ENCODE assay signal across 8 cellular contexts in the genomic region with DNA sequence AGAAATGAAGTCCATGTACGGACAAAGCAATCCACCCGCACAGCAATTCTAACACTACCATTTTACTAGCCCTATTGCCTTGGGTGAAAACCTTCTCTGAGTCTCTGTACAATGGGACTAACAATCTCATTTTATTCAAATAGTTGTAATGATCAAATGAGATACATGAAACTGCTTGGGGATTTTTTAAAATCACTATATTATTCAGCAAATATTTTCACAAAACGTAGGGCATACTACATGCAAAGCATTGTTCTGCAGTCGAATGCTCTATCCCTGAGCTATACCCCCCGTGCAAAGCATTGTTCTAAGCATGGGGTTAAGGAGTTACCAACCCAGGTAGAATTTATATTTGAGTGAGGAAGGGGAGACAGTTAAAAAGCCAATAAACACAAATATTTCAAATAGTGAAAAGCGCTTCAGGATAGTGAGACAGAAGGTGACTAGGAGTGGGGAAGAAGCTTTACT. TPM values are rescaled to one million over a fixed set of nuclear protein-coding genes. Genes with fewer than 3 reads are reported as not detected.
DNase-seq lines count a peak whose midpoint lies in the region; ATAC-seq and TF ChIP-seq lines count a peak whose summit lies in the region.

No MANE protein-coding gene starts in this region.

- peaks cover 38% of the 10 kb centered on the region for H3K4me1 ChIP-seq in left ventricle myocardium inferior
- peaks cover 35% of the 10 kb centered on the region for H3K4me1 ChIP-seq in Loucy (ENCODE audit: insufficient read depth, low read length, poor library complexity, severe bottlenecking)
- peaks cover 6% of the 10 kb centered on the region for H3K4me1 ChIP-seq in ovary (ENCODE audit: insufficient read depth)

- peak overlapping the region; percentile 88 for H3K4me2 ChIP-seq in Loucy (ENCODE audit: low read depth, low read length, poor library complexity, severe bottlenecking)

- TF ChIP-seq POLR2A in ovary (IDR thresholded peaks at IDR 0.05): no peak

- H3K27me3 ChIP-seq in left ventricle myocardium inferior (ENCODE audit: low read depth) (no peaks in the 10 kb centered on the region), Loucy (ENCODE audit: insufficient read depth, low read length, poor library complexity, severe bottlenecking) (no peaks in the 10 kb centered on the region), dorsolateral prefrontal cortex (no peaks in the 10 kb centered on the region), ovary (no peaks in the 10 kb centered on the region)

- no peak for TF ChIP-seq CTCF in left ventricle myocardium inferior (IDR thresholded peaks at IDR 0.05; ENCODE audit: borderline replicate concordance)
- TF ChIP-seq CTCF in Loucy (conservative IDR thresholded peaks at IDR 0.05; ENCODE audit: low read length): no peak
- TF ChIP-seq CTCF in dorsolateral prefrontal cortex (IDR thresholded peaks at IDR 0.05 in 54 of 56, conservative IDR thresholded peaks at IDR 0.05 in 2 of 56; ENCODE audit: low read depth in 1 of 56, partially characterized antibody in 56 of 56): peak in 1 of 56 donors; percentile 4
- no peak for TF ChIP-seq CTCF in ovary (IDR thresholded peaks at IDR 0.05)

- no peaks in the 10 kb centered on the region for H3K9me3 ChIP-seq in left ventricle myocardium inferior (replicated peaks)
- no peaks in the 10 kb centered on the region for H3K9me3 ChIP-seq in Loucy (ENCODE audit: insufficient read depth, low read depth, low read length)
- no peaks in the 10 kb centered on the region for H3K9me3 ChIP-seq in ovary

- H3K4me3 ChIP-seq in left ventricle myocardium inferior (peak overlapping the region; percentile 79), Loucy (ENCODE audit: low read length, poor library complexity, severe bottlenecking) (peak overlapping the region; percentile 95), dorsolateral prefrontal cortex (peak overlapping the region; percentile 62 to 94 (median 77)), ovary (peak overlapping the region; percentile 74)

- no peaks in the 10 kb centered on the region for H3K36me3 ChIP-seq in left ventricle myocardium inferior
- no peaks in the 10 kb centered on the region for H3K36me3 ChIP-seq in Loucy (ENCODE audit: insufficient read depth, low read length)
- H3K36me3 ChIP-seq in ovary: no peaks in the 10 kb centered on the region

- H3K9ac ChIP-seq in Loucy (ENCODE audit: low read depth, low read length, poor library complexity, severe bottlenecking): peak overlapping the region; percentile 92

- no peak for TF ChIP-seq EP300 in ovary (IDR thresholded peaks at IDR 0.05)

- H4K20me1 ChIP-seq in Loucy (ENCODE audit: insufficient read depth, low read length, poor library complexity, severe bottlenecking): peaks cover 4% of the 10 kb centered on the region

- peaks cover 35% of the 10 kb centered on the region for H3K79me2 ChIP-seq in Loucy (ENCODE audit: insufficient read depth, low read length)

- no peaks in the 10 kb centered on the region for H3K9me2 ChIP-seq in Loucy (replicated peaks; ENCODE audit: low read depth, low read length)

- no peak for DNase-seq in left ventricle myocardium inferior
- no peak for DNase-seq in Right ventricle myocardium superior
- no peak for DNase-seq in dorsolateral prefrontal cortex
- DNase-seq in ovary: no peak
- DNase-seq in activated gamma-delta T cell treated with Interleukin-2 at 50 U/mL for 16 hours: no peak
- no peak for DNase-seq in T1000 (lab: John Stamatoyannopoulos, UW)
- DNase-seq in effector CD8-positive, alpha-beta T cell (lab: John Stamatoyannopoulos, UW): no peak

- 22 to 26% (median 22%) methylated on average over 6 of the region's 6 CpGs for WGBS in ovary, 3 donors

- no peak for ATAC-seq in Right ventricle myocardium superior (ENCODE audit: poor library complexity)

- peak overlapping the region; percentile 90 for H2AFZ ChIP-seq in Loucy (ENCODE audit: low read length)

- no peaks in the 10 kb centered on the region for H3F3A ChIP-seq in Loucy (ENCODE audit: low read depth)

- intact Hi-C loops in left ventricle myocardium inferior (cut with micrococcal nuclease): loop anchor here (10.0 kb wide), 1 partner anchor 48 kb away; the partner anchor contains the start of gene ATP5MC2
- intact Hi-C loops in Right ventricle myocardium superior (cut with DNase I): loop anchor here (5.0 kb wide), 2 partner anchors 36 to 51 kb away; partner anchors contain the start of gene ATP5MC2
- intact Hi-C loops in dorsolateral prefrontal cortex (cut with DNase I): loop anchor here (1.0 to 2.0 kb wide), 3 partner anchors 33 to 50 kb away; partner anchors contain the start of gene ATP5MC2 (in 2 of the 2)
- intact Hi-C loops in ovary (cut with DNase I): loop anchor here in 2 of 4 donors (5.0 to 10.0 kb wide), 2 partner anchors 48 to 51 kb away; partner anchors contain the start of gene ATP5MC2 (in 2 of the 2)

- H3K27ac ChIP-seq in left ventricle myocardium inferior (replicated peaks): peak overlapping the region; percentile 98
- peak overlapping the region; percentile 90 to 100 (median 97) for H3K27ac ChIP-seq in dorsolateral prefrontal cortex
- peak overlapping the region in 1 of 2 donors; percentile 93 for H3K27ac ChIP-seq in ovary

RNA-seq across cellular contexts. Expression of gene ATF7, which starts 0.6 kb away (rescaled TPM):
- total RNA-seq in left ventricle myocardium inferior: 29.8 TPM
- total RNA-seq in Right ventricle myocardium superior: 29.1 TPM
- 10 to 100 TPM; 24.9 to 81.0 (median 39.7) TPM for total RNA-seq in dorsolateral prefrontal cortex
- 10 to 100 TPM; 19.8 to 60.8 (median 41.3) TPM for total RNA-seq in ovary
- polyA plus RNA-seq in ovary: 10 to 100 TPM; 25.1 to 68.5 TPM

RNA-seq across cellular contexts. Expression of gene ATP5MC2, which starts 49.1 kb away (rescaled TPM):
- total RNA-seq in left ventricle myocardium inferior: 534 TPM
- 569 TPM for total RNA-seq in Right ventricle myocardium superior
- 100 to 1,000 TPM; 147 to 261 (median 203) TPM for total RNA-seq in dorsolateral prefrontal cortex
- 100 to 1,000 TPM; 241 to 345 (median 289) TPM for total RNA-seq in ovary
- polyA plus RNA-seq in ovary: 100 to 1,000 TPM; 438 to 485 TPM
